ENCODE assay signal across 21 cellular contexts in genomic region chr3:23859839-23860382, GRCh38. TPM values are rescaled to one million over a fixed set of nuclear protein-coding genes. Genes with fewer than 3 reads are reported as not detected.
DNase-seq lines count a peak whose midpoint lies in the region; ATAC-seq and TF ChIP-seq lines count a peak whose summit lies in the region.
"Had no signal": no experiment of that assay in that cellular context is flagged by ENCODE, and none has a peak within 500 bp of the region (broad histone marks: within the 10 kb centered on the region; RNA-seq: fewer than 3 reads in every experiment).

No MANE protein-coding gene starts in this region.

- no peak overlapping the region for H4K91ac ChIP-seq in trophoblast cell (ENCODE audit: low read depth, low read length)

- H3K27me3 Mint-ChIP-seq in MCF 10A (ENCODE audit: insufficient read depth, unreplicated experiment) (no peaks in the 10 kb centered on the region), WTC11 (ENCODE audit: low read depth) (no peaks in the 10 kb centered on the region)
- H3K27me3 Mint-ChIP-seq: CD4-positive, CD25-positive, alpha-beta regulatory T cell had no signal

- intact Hi-C loops in breast epithelium (cut with DNase I; ENCODE audit: low total_unique reads) (no loop called here), MCF 10A (cut with micrococcal nuclease) (no loop called here), testis (cut with DNase I; ENCODE audit: low total_unique reads) (no loop called here), thyroid gland (cut with DNase I) (no loop called here)

- WGBS in testis, 2 donors, result 72 to 81% methylated on average over 7 of the region's 7 CpGs
- no CpG with 5 or more reads among the region's 7 CpGs for WGBS in trophoblast cell (ENCODE audit: extremely low coverage, insufficient coverage, insufficient read length)
- 93 to 97% methylated on average over 7 of the region's 7 CpGs for WGBS in thyroid gland, 2 donors

- H3K4me1 ChIP-seq in breast epithelium (peaks cover 3 to 15% of the 10 kb centered on the region in 2 donors), testis (peaks cover 47% of the 10 kb centered on the region), trophoblast cell (ENCODE audit: control insufficient read depth in 1 of 2, insufficient read depth in 2 of 2, low read length in 2 of 2) (peaks cover 8 to 10% of the 10 kb centered on the region in 2 experiments), thyroid gland (peaks cover 33 to 37% of the 10 kb centered on the region in 2 donors)

- CTCF ChIA-PET in MCF 10A (lab: Yijun Ruan, JAX) (no interaction called here), WTC11 (lab: Charles Lee) (interaction anchor here (1.4 to 1.5 kb wide), 2 partner anchors 26 to 29 kb away, joined by 3 to 4 read pairs; no protein-coding TSS in a partner anchor)

- TF ChIP-seq CTCF in breast epithelium (IDR thresholded peaks at IDR 0.05) (no peak), MCF 10A (IDR thresholded peaks at IDR 0.05; ENCODE audit: unreplicated experiment) (no peak), GM12865 (IDR thresholded peaks at IDR 0.05; ENCODE audit: insufficient read depth, low read depth, low read length, missing control alignments) (no peak), WTC11 (IDR thresholded peaks at IDR 0.05) (no peak), testis (IDR thresholded peaks at IDR 0.05) (no peak), thyroid gland (IDR thresholded peaks at IDR 0.05) (no peak)

- H3K4me1 Mint-ChIP-seq in MCF 10A (ENCODE audit: insufficient read depth, unreplicated experiment), result peaks cover 19% of the 10 kb centered on the region
- peaks cover 51% of the 10 kb centered on the region for H3K4me1 Mint-ChIP-seq in WTC11

- H3K27ac Mint-ChIP-seq in MCF 10A (ENCODE audit: low read depth, unreplicated experiment) (no peak overlapping the region), WTC11 (peak overlapping the region; percentile 31; the same call in 1 of the 2 replicates)

- TF ChIP-seq POLR2A in breast epithelium (IDR thresholded peaks at IDR 0.05) (no peak), testis (IDR thresholded peaks at IDR 0.05) (no peak), thyroid gland (IDR thresholded peaks at IDR 0.05) (no peak)

- no peak overlapping the region for H3K9ac ChIP-seq in trophoblast cell (ENCODE audit: low read length)
- H3K9ac ChIP-seq: GM23248 had no signal

- no peak overlapping the region for H4K8ac ChIP-seq in trophoblast cell (ENCODE audit: low read depth, low read length)

- no peak overlapping the region for H3K18ac ChIP-seq in trophoblast cell (ENCODE audit: low read length)

- peaks cover 2% of the 10 kb centered on the region for H3K79me2 ChIP-seq in trophoblast cell (ENCODE audit: control insufficient read depth, insufficient read depth, low read length, poor library complexity)

- H3K9me3 ChIP-seq in breast epithelium (no peaks in the 10 kb centered on the region), testis (no peaks in the 10 kb centered on the region), trophoblast cell (ENCODE audit: insufficient read depth, low read depth, low read length) (no peaks in the 10 kb centered on the region), thyroid gland (no peaks in the 10 kb centered on the region)
- H3K9me3 ChIP-seq: SJSA1 had no signal

- POLR2A ChIA-PET in MCF 10A (lab: Yijun Ruan, JAX), result interaction anchor here (0.7 to 2.6 kb wide), 5 partner anchors 9 to 57 kb away, joined by 3 to 6 read pairs (median 3); partner anchors contain the start of genes NKIRAS1 and RPL15
- POLR2A ChIA-PET in WTC11 (lab: Charles Lee), result no interaction called here

- BruUV-seq in MCF 10A (replicated peaks; lab: Mats Ljungman, UMichigan), result no TSS peak

- H3K27me3 ChIP-seq in breast epithelium, result no peaks in the 10 kb centered on the region
- H3K27me3 ChIP-seq in testis, result no peaks in the 10 kb centered on the region
- no peaks in the 10 kb centered on the region for H3K27me3 ChIP-seq in trophoblast cell (ENCODE audit: insufficient read depth, low read length)
- H3K27me3 ChIP-seq in thyroid gland, result no peaks in the 10 kb centered on the region
- H3K27me3 ChIP-seq: SJSA1 had no signal

- no peak overlapping the region for H4K12ac ChIP-seq in trophoblast cell (ENCODE audit: low read depth, low read length)

- H2AK5ac ChIP-seq in trophoblast cell (ENCODE audit: low read length), result no peak overlapping the region

- no peak overlapping the region for H2BK12ac ChIP-seq in trophoblast cell (ENCODE audit: low read length)

- H3K9me3 Mint-ChIP-seq in MCF 10A (ENCODE audit: unreplicated experiment), result no peaks in the 10 kb centered on the region
- H3K9me3 Mint-ChIP-seq in WTC11, result no peaks in the 10 kb centered on the region
- H3K9me3 Mint-ChIP-seq: CD4-positive, CD25-positive, alpha-beta regulatory T cell had no signal

- no peak overlapping the region for H3K4me2 ChIP-seq in trophoblast cell (ENCODE audit: low read length)

- H3K27ac ChIP-seq in breast epithelium (peak overlapping the region; percentile 71 to 73), testis (peak overlapping the region; percentile 57 to 70), trophoblast cell (ENCODE audit: low read depth, low read length) (no peak overlapping the region), thyroid gland (peak overlapping the region in 1 of 3 donors; percentile 56)
- H3K27ac ChIP-seq: GM23248, SJSA1 had no signal

- H2BK120ac ChIP-seq in trophoblast cell (ENCODE audit: insufficient read depth, low read length, poor library complexity), result no peak overlapping the region

- no peak overlapping the region for H2AFZ ChIP-seq in trophoblast cell (ENCODE audit: insufficient read depth, low read length, poor library complexity)
- H2AFZ ChIP-seq: GM23248 had no signal

- no peak overlapping the region for H3K14ac ChIP-seq in trophoblast cell (ENCODE audit: low read length)

- H3K36me3 Mint-ChIP-seq in MCF 10A (ENCODE audit: insufficient read depth, unreplicated experiment) (peaks cover 7% of the 10 kb centered on the region), WTC11 (peaks cover 3% of the 10 kb centered on the region; the same call in 1 of the 2 replicates)

- no peak overlapping the region for H3K23ac ChIP-seq in trophoblast cell (ENCODE audit: low read length)

- H3K4me3 ChIP-seq in breast epithelium (no peak overlapping the region), GM12865 (ENCODE audit: low read depth, low read length) (no peak overlapping the region), testis (no peak overlapping the region), trophoblast cell (ENCODE audit: low read depth, low read length) (no peak overlapping the region), thyroid gland (replicated peaks in 1 of 3) (no peak overlapping the region)
- H3K4me3 ChIP-seq: GM23248, SJSA1 had no signal

- no peak for ATAC-seq in WTC11

- H2BK5ac ChIP-seq in trophoblast cell (ENCODE audit: low read depth, low read length, poor library complexity), result no peak overlapping the region

- H3K36me3 ChIP-seq in breast epithelium, result no peaks in the 10 kb centered on the region
- no peaks in the 10 kb centered on the region for H3K36me3 ChIP-seq in testis (ENCODE audit: low read depth, missing control alignments)
- H3K36me3 ChIP-seq in trophoblast cell (ENCODE audit: control insufficient read depth in 1 of 2, insufficient read depth in 2 of 2, low read length in 2 of 2), result peaks cover 5 to 6% of the 10 kb centered on the region in 2 experiments
- H3K36me3 ChIP-seq in thyroid gland, result no peaks in the 10 kb centered on the region
- H3K36me3 ChIP-seq: SJSA1 had no signal

- H3K79me1 ChIP-seq in trophoblast cell (ENCODE audit: low read length), result no peaks in the 10 kb centered on the region

- DNase-seq in breast epithelium (ENCODE audit: low spot score in 2 of 2) (no peak), MCF 10A (ENCODE audit: unreplicated experiment) (no peak), GM12865 (ENCODE audit: low read depth) (peak; percentile 16), WTC11 (ENCODE audit: low spot score) (no peak), testis (no peak), trophoblast cell (no peak), thyroid gland (no peak)
- DNase-seq: DMS153, GM23248, H7, Kasumi-1, MV-4-11, NCI-H1105 treated with DMSO at 0.1 percent for 48 hours, NCI-H146, NCI-H1930, NCI-H2107, NCI-H748 treated with DMSO at 0.1 percent for 48 hours, Right ventricle myocardium superior, RPMI8226 had no signal

- no peak overlapping the region for H3K4ac ChIP-seq in trophoblast cell (ENCODE audit: low read depth, low read length)

- H3K4me3 Mint-ChIP-seq in MCF 10A (ENCODE audit: unreplicated experiment) (no peak overlapping the region), WTC11 (no peak overlapping the region)

TF ChIP-seq in WTC11, 78 proteins besides CTCF, POLR2A, EP300 and RAD21 (continues in another document):
- TF ChIP-seq JUN (CRISPR knock-in tag; IDR thresholded peaks at IDR 0.05) (no peak), MLX (CRISPR knock-in tag; IDR thresholded peaks at IDR 0.05) (no peak)

RNA-seq across cellular contexts. Expression of gene UBE2E1, which starts 54.2 kb away (rescaled TPM):
- total RNA-seq in breast epithelium (100 to 1,000 TPM in 2 of 3 donors, 10 to 100 TPM in 1; 86.4 to 127 (median 111) TPM), MCF 10A (2022) (128 and 130 TPM in 2 replicates), WTC11 (2021) (115 to 124 TPM (median 121 TPM) in 3 replicates), testis (10 to 100 TPM; 68.7 to 82.2 TPM), thyroid gland (10 to 100 TPM; 61.6 to 88.4 (median 79.6) TPM)
- 89.5 TPM for polyA plus RNA-seq in testis (ENCODE audit: insufficient read depth, low read depth, low replicate concordance)
- polyA plus RNA-seq in trophoblast cell (2013), result 130 and 138 TPM in 2 replicates

RNA-seq across cellular contexts. Expression of gene NKIRAS1, which starts 56.9 kb away (rescaled TPM):
- total RNA-seq in breast epithelium (10 to 100 TPM; 15.7 to 20.3 (median 19.2) TPM), MCF 10A (2022) (6.8 and 9.7 TPM in 2 replicates), WTC11 (2021) (6.6 to 7.3 TPM (median 6.8 TPM) in 3 replicates), testis (10 to 100 TPM; 37.2 to 41.1 TPM), thyroid gland (10 to 100 TPM; 17.5 to 22.2 (median 19.7) TPM)
- polyA plus RNA-seq in testis (ENCODE audit: insufficient read depth, low read depth, low replicate concordance), result 35.0 TPM
- polyA plus RNA-seq in trophoblast cell (2013), result 9.3 and 9.5 TPM in 2 replicates

RNA-seq across cellular contexts. Expression of gene RPL15, which starts 57.0 kb away (rescaled TPM):
- total RNA-seq in breast epithelium, result 1,000 to 10,000 TPM; 2,644 to 3,809 (median 3,544) TPM
- 2,310 and 2,617 TPM in 2 replicates for total RNA-seq in MCF 10A (2022)
- 2,428 to 2,870 TPM (median 2,865 TPM) in 3 replicates for total RNA-seq in WTC11 (2021)
- total RNA-seq in testis, result 1,000 to 10,000 TPM in 1 of 2 donors, 100 to 1,000 TPM in 1; 783 to 1,409 TPM
- 1,993 TPM for polyA plus RNA-seq in testis (ENCODE audit: insufficient read depth, low read depth, low replicate concordance)
- polyA plus RNA-seq in trophoblast cell (2013), result 2,209 and 2,294 TPM in 2 replicates
- 1,000 to 10,000 TPM; 1,700 to 2,512 (median 2,310) TPM for total RNA-seq in thyroid gland
